Comparison of ENCODE assay signal across 8 cellular contexts in the genomic region with DNA sequence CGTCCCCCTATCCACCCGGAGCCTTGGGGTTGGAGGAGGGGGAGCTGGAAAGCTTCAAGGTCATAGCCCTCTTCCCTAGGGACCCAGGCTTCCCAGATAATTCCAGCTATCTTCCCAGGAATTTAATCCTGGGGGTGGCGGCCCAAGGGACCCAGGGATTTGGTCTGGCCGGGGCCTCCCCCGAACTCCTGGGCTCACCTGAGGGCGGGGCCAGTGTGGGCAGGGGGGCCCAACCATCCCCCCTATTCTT. TPM values are rescaled to one million over a fixed set of nuclear protein-coding genes. Genes with fewer than 3 reads are reported as not detected.
DNase-seq lines count a peak whose midpoint lies in the region; ATAC-seq and TF ChIP-seq lines count a peak whose summit lies in the region.

No MANE protein-coding gene starts in this region.

- DNase-seq in cardiac muscle cell (ENCODE audit: low read depth in 1 of 2, low spot score in 1 of 2) (peak; percentile 49 to 76), Right ventricle myocardium superior (no peak), astrocyte of the cerebellum (ENCODE audit: low read depth) (no peak), lower lobe of right lung (no peak), upper lobe of right lung (no peak), SIG-M5 treated with dmso at 0.1 percent for 504 hours (lab: John Stamatoyannopoulos, UW; ENCODE audit: unreplicated experiment) (no peak), A172 (ENCODE audit: low spot score) (no peak), activated gamma-delta T cell treated with Interleukin-2 at 50 U/mL for 16 hours (no peak)

- H3K4me3 ChIP-seq in cardiac muscle cell (peak overlapping the region; percentile 72), astrocyte of the cerebellum (ENCODE audit: low read depth, low read length) (peak overlapping the region; percentile 99), lower lobe of right lung (peak overlapping the region; percentile 100), upper lobe of right lung (peak overlapping the region; percentile 99)

- H3K9me3 ChIP-seq in cardiac muscle cell (ENCODE audit: low read depth) (no peaks in the 10 kb centered on the region), lower lobe of right lung (no peaks in the 10 kb centered on the region), upper lobe of right lung (no peaks in the 10 kb centered on the region)

- in situ Hi-C loops in astrocyte of the cerebellum (cut with HindIII; ENCODE audit: low sequenced_read_pairs): no loop called here

- no peaks in the 10 kb centered on the region for H3K36me3 ChIP-seq in cardiac muscle cell
- H3K36me3 ChIP-seq in lower lobe of right lung: peaks cover 6% of the 10 kb centered on the region
- H3K36me3 ChIP-seq in upper lobe of right lung: no peaks in the 10 kb centered on the region

- H3K4me1 ChIP-seq in cardiac muscle cell (ENCODE audit: low read depth): no peaks in the 10 kb centered on the region
- peaks cover 27% of the 10 kb centered on the region for H3K4me1 ChIP-seq in lower lobe of right lung
- H3K4me1 ChIP-seq in upper lobe of right lung: peaks cover 27% of the 10 kb centered on the region

- H3K27me3 ChIP-seq in cardiac muscle cell (no peaks in the 10 kb centered on the region), lower lobe of right lung (ENCODE audit: low read depth) (no peaks in the 10 kb centered on the region), upper lobe of right lung (no peaks in the 10 kb centered on the region)

- TF ChIP-seq CTCF in cardiac muscle cell (IDR thresholded peaks at IDR 0.05; ENCODE audit: low read depth, low read length) (no peak), astrocyte of the cerebellum (IDR thresholded peaks at IDR 0.05; ENCODE audit: low read depth, low read length, missing control alignments) (no peak), lower lobe of right lung (IDR thresholded peaks at IDR 0.05) (no peak), upper lobe of right lung (IDR thresholded peaks at IDR 0.05) (no peak)

- intact Hi-C loops in Right ventricle myocardium superior (cut with DNase I) (no loop called here), lower lobe of right lung (cut with DNase I) (no loop called here), upper lobe of right lung (cut with DNase I) (no loop called here)

- ATAC-seq in Right ventricle myocardium superior (ENCODE audit: poor library complexity): no peak
- ATAC-seq in lower lobe of right lung: no peak
- ATAC-seq in upper lobe of right lung: no peak

- H3K27ac ChIP-seq in cardiac muscle cell (peak overlapping the region; percentile 92), lower lobe of right lung (peak overlapping the region; percentile 91), upper lobe of right lung (peak overlapping the region; percentile 82)

RNA-seq across cellular contexts. Expression of gene VASP, which starts 1.3 kb away (rescaled TPM):
- total RNA-seq in cardiac muscle cell: 91.6 and 95.8 TPM in 2 replicates
- 72.4 and 83.3 TPM in 2 replicates for polyA plus RNA-seq in cardiac muscle cell
- total RNA-seq in Right ventricle myocardium superior: 42.9 TPM
- 190 TPM for total RNA-seq in lower lobe of right lung
- 155 TPM for total RNA-seq in upper lobe of right lung
- total RNA-seq in A172 (2014; rRNA removed; shearing (Covaris generic)): 54.7 and 64.6 TPM in 2 replicates

RNA-seq across cellular contexts. Expression of gene PPM1N, which starts 10.4 kb away (rescaled TPM):
- 1.3 and 2.9 TPM in 2 replicates for total RNA-seq in cardiac muscle cell
- polyA plus RNA-seq in cardiac muscle cell: 1.2 and 4.0 TPM in 2 replicates
- total RNA-seq in Right ventricle myocardium superior: 0.75 TPM
- total RNA-seq in lower lobe of right lung: 1.8 TPM
- total RNA-seq in upper lobe of right lung: 0.67 TPM
- 0.31 and 3.6 TPM in 2 replicates for total RNA-seq in A172 (2014; rRNA removed; shearing (Covaris generic))

RNA-seq across cellular contexts. Expression of gene RTN2, which starts 11.8 kb away (rescaled TPM):
- total RNA-seq in cardiac muscle cell (43.7 and 56.5 TPM in 2 replicates), Right ventricle myocardium superior (29.9 TPM), lower lobe of right lung (16.2 TPM), upper lobe of right lung (13.3 TPM)
- polyA plus RNA-seq in cardiac muscle cell: 92.2 and 111 TPM in 2 replicates
- total RNA-seq in A172 (2014; rRNA removed; shearing (Covaris generic)): 3.4 and 7.7 TPM in 2 replicates

RNA-seq across cellular contexts. Expression of gene FOSB, which starts 40.8 kb away (rescaled TPM):
- total RNA-seq in cardiac muscle cell (0.88 and 4.5 TPM in 2 replicates), Right ventricle myocardium superior (0.51 TPM), lower lobe of right lung (18.0 TPM), upper lobe of right lung (3.6 TPM)
- 1.7 and 3.0 TPM in 2 replicates for polyA plus RNA-seq in cardiac muscle cell
- 0.17 TPM in 1 of 2 replicates, not detected in the other for total RNA-seq in A172 (2014; rRNA removed; shearing (Covaris generic))

Comparison
In these comparisons a context has a peak if more than half of its experiments do, and no peak if none do; other contexts are left out.
1. DNase-seq: peak in cardiac muscle cell (2 of 2); none in Right ventricle myocardium superior (single experiment), astrocyte of the cerebellum (single experiment), lower lobe of right lung (single experiment), upper lobe of right lung (single experiment), SIG-M5 treated with dmso at 0.1 percent for 504 hours (single experiment), A172 (single experiment) and activated gamma-delta T cell treated with Interleukin-2 at 50 U/mL for 16 hours (single experiment).
2. Peak in every context shown above with its lines, with median percentiles within 50 percentile points of each other: H3K27ac ChIP-seq and H3K4me3 ChIP-seq.